ENCODE assay signal across 8 cellular contexts in the genomic region with DNA sequence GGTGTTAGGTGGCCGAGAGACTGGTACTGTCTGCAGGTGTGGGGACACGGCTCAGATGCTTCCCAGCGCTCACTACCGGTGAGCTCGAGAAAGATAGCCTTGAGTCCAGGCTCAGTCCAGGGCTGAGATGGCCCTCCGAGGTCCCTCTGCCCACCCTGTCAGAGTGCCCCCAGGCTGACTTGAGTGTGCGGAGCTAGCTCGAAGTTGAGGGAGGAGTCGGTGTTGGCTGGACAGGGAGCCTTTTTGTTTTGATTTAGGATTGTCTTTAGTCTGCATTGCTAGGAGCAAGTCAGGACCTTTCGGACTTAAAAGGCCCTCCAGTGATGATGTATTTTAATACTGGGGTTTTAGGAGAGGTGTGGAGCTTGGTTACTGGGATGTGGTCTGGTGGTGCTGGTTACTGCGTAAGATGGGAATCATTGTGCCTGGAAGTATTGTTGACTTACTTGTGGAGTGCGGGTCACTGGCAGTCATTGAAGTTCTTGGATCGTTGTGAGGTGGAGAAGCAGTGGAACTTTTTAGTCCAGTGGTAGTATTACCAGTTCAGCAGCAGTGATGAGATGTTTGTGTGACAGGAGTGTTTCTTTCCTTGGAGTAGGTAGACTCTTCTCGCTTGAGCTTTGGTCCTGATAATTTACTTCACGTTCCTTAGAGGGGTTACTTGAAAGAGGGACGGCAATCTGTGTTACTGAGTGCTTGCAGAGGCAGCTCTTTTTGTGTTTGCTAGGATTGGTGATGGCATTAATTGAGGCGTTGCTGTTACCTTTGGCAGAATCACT. TPM values are rescaled to one million over a fixed set of nuclear protein-coding genes. Genes with fewer than 3 reads are reported as not detected.
DNase-seq lines count a peak whose midpoint lies in the region; ATAC-seq and TF ChIP-seq lines count a peak whose summit lies in the region.

No MANE protein-coding gene starts in this region.

- peaks cover 4% of the 10 kb centered on the region; the same call in 1 of the 2 replicates for H3K4me1 ChIP-seq in ES-I3 (ENCODE audit: insufficient read depth, low read length)
- peaks cover 0 to 15% of the 10 kb centered on the region in 2 donors for H3K4me1 ChIP-seq in ascending aorta
- peaks cover 10% of the 10 kb centered on the region for H3K4me1 ChIP-seq in iPS-20b (ENCODE audit: insufficient read depth, low read length)

- peak overlapping the region; percentile 91 for H3K4me3 Mint-ChIP-seq in stimulated activated memory B cell treated with anti-CD40 and anti-IgM and Interleukin-4, amounts not matched to agents 10 μg/mL and 1 μg/mL and 100 μg/mL, for 72 hours

- TF ChIP-seq CTCF in NB4 (IDR thresholded peaks at IDR 0.05; ENCODE audit: low read depth, low read length): no peak
- no peak for TF ChIP-seq CTCF in ascending aorta (IDR thresholded peaks at IDR 0.05)

- no peak for ATAC-seq in stimulated activated memory B cell treated with anti-CD40 and anti-IgM and Interleukin-4, amounts not matched to agents 10 μg/mL and 1 μg/mL and 100 μg/mL, for 72 hours
- ATAC-seq in GM18858 (IDR thresholded peaks at IDR 0.05; ENCODE audit: unreplicated experiment): no peak
- ATAC-seq in activated CD4-positive, CD25-positive, alpha-beta regulatory T cell treated with anti-CD3 and anti-CD28 coated beads, Interleukin-2, amount 50 U/mL, for 24 hours: no peak

- H3K27me3 Mint-ChIP-seq in stimulated activated memory B cell treated with anti-CD40 and anti-IgM and Interleukin-4, amounts not matched to agents 10 μg/mL and 1 μg/mL and 100 μg/mL, for 72 hours: no peaks in the 10 kb centered on the region

- no peaks in the 10 kb centered on the region for H3K27me3 ChIP-seq in ascending aorta
- H3K27me3 ChIP-seq in iPS-20b (ENCODE audit: insufficient read depth, low read length): no peaks in the 10 kb centered on the region; the same call in 1 of the 2 replicates

- peak overlapping the region; percentile 86 for H3K27ac Mint-ChIP-seq in stimulated activated memory B cell treated with anti-CD40 and anti-IgM and Interleukin-4, amounts not matched to agents 10 μg/mL and 1 μg/mL and 100 μg/mL, for 72 hours

- H3K9ac ChIP-seq in ES-I3 (ENCODE audit: low read depth, low read length) (peak overlapping the region; percentile 85), iPS-20b (ENCODE audit: low read depth, low read length) (peak overlapping the region; percentile 67; the same call in 1 of the 2 replicates)

- TF ChIP-seq POLR2A in NB4 (IDR thresholded peaks at IDR 0.05; ENCODE audit: extremely low read depth, insufficient read length): no peak

- DNase-seq in NB4 (ENCODE audit: low read depth) (no peak), ascending aorta (ENCODE audit: low spot score in 2 of 2) (no peak), NCI-H2081 treated with DMSO at 0.1 percent for 48 hours (lab: John Stamatoyannopoulos, UW) (no peak)

- no peaks in the 10 kb centered on the region for H3K9me3 Mint-ChIP-seq in stimulated activated memory B cell treated with anti-CD40 and anti-IgM and Interleukin-4, amounts not matched to agents 10 μg/mL and 1 μg/mL and 100 μg/mL, for 72 hours

- intact Hi-C loops in ascending aorta (cut with DNase I): loop anchor here (5.0 kb wide), 1 partner anchor 58 kb away; no protein-coding TSS in a partner anchor

- no peaks in the 10 kb centered on the region for H3K36me3 ChIP-seq in ES-I3 (ENCODE audit: insufficient read depth, low read length)
- no peaks in the 10 kb centered on the region for H3K36me3 ChIP-seq in ascending aorta
- H3K36me3 ChIP-seq in iPS-20b (ENCODE audit: insufficient read depth, low read depth, low read length): peaks cover 8% of the 10 kb centered on the region

- H3K9me3 ChIP-seq in ES-I3 (ENCODE audit: control insufficient read depth, insufficient read depth, low read length) (no peaks in the 10 kb centered on the region), ascending aorta (no peaks in the 10 kb centered on the region), iPS-20b (ENCODE audit: insufficient read depth, low read depth, low read length) (no peaks in the 10 kb centered on the region)

- H3K4me1 Mint-ChIP-seq in stimulated activated memory B cell treated with anti-CD40 and anti-IgM and Interleukin-4, amounts not matched to agents 10 μg/mL and 1 μg/mL and 100 μg/mL, for 72 hours: peaks cover 39% of the 10 kb centered on the region

- peak overlapping the region; percentile 85 for H3K4me3 ChIP-seq in NB4 (ENCODE audit: low read depth, low read length)
- H3K4me3 ChIP-seq in ascending aorta: peak overlapping the region; percentile 69 to 74
- peak overlapping the region; percentile 100 for H3K4me3 ChIP-seq in iPS-20b (ENCODE audit: low read length)

- H3K27ac ChIP-seq in ascending aorta: peak overlapping the region; percentile 78 to 82
- no peak overlapping the region for H3K27ac ChIP-seq in iPS-20b (ENCODE audit: low read length)

- no peaks in the 10 kb centered on the region for H3K36me3 Mint-ChIP-seq in stimulated activated memory B cell treated with anti-CD40 and anti-IgM and Interleukin-4, amounts not matched to agents 10 μg/mL and 1 μg/mL and 100 μg/mL, for 72 hours

RNA-seq across cellular contexts. Expression of a gene that starts 0.6 kb away (rescaled TPM):
- 8.4 TPM for total RNA-seq in ascending aorta

RNA-seq across cellular contexts. Expression of a gene that starts 0.7 kb away (rescaled TPM):
- total RNA-seq in ascending aorta: 165 TPM
